ENCODE assay signal across 9 cellular contexts in genomic region chr7:27210441-27211083, GRCh38. TPM values are rescaled to one million over a fixed set of nuclear protein-coding genes. Genes with fewer than 3 reads are reported as not detected.
DNase-seq lines count a peak whose midpoint lies in the region; ATAC-seq, FAIRE-seq and TF ChIP-seq lines count a peak whose summit lies in the region.
"Had no signal": no experiment of that assay in that cellular context is flagged by ENCODE, and none has a peak within 500 bp of the region (broad histone marks: within the 10 kb centered on the region; RNA-seq: fewer than 3 reads in every experiment).

No MANE protein-coding gene starts in this region.

- no peaks in the 10 kb centered on the region for H3K4me1 Mint-ChIP-seq in MCF 10A (ENCODE audit: insufficient read depth, unreplicated experiment)

- H3K36me3 Mint-ChIP-seq in MCF 10A (ENCODE audit: insufficient read depth, unreplicated experiment): no peaks in the 10 kb centered on the region

- H3K4me2 ChIP-seq in keratinocyte (ENCODE audit: control insufficient read depth, extremely low read depth, insufficient read depth, low read depth, low read length): peak overlapping the region; percentile 75

- peak; percentile 77 for TF ChIP-seq CTCF in AG04449 (IDR thresholded peaks at IDR 0.05; ENCODE audit: insufficient read depth, low read length, missing control alignments)
- TF ChIP-seq CTCF in RWPE2 (IDR thresholded peaks at IDR 0.05; ENCODE audit: poor library complexity, severe bottlenecking): peak; percentile 69
- peak; percentile 81 for TF ChIP-seq CTCF in MCF 10A (IDR thresholded peaks at IDR 0.05; ENCODE audit: unreplicated experiment)
- peak; percentile 77 to 91 (median 89) for TF ChIP-seq CTCF in keratinocyte (optimal IDR thresholded peaks at IDR 0.05 in 1 of 3, IDR thresholded peaks at IDR 0.05 in 1 of 3, conservative IDR thresholded peaks at IDR 0.05 in 1 of 3; ENCODE audit: extremely low read depth in 1 of 3, insufficient read depth in 2 of 3, low read length in 3 of 3)

- H2AFZ ChIP-seq in keratinocyte (ENCODE audit: control insufficient read depth, low read length): peak overlapping the region; percentile 58

- FAIRE-seq in keratinocyte (lab: Jason Lieb, UNC) (peak; percentile 65), GM12892 (lab: Jason Lieb, UNC) (no peak)
- FAIRE-seq: colon had no signal

- H3K9me1 ChIP-seq in keratinocyte (ENCODE audit: control insufficient read depth, extremely low read depth, insufficient read depth, low read length): no peaks in the 10 kb centered on the region

- H3K27me3 ChIP-seq in RWPE2 (ENCODE audit: insufficient read depth, poor library complexity, severe bottlenecking) (no peaks in the 10 kb centered on the region), keratinocyte (ENCODE audit: control insufficient read depth, extremely low read depth, insufficient read depth, low read length) (peaks cover 88% of the 10 kb centered on the region)

- H3K79me2 ChIP-seq in keratinocyte (ENCODE audit: control insufficient read depth, insufficient read depth, low read length): no peaks in the 10 kb centered on the region

- peaks cover 14% of the 10 kb centered on the region for H4K20me1 ChIP-seq in keratinocyte (ENCODE audit: control insufficient read depth, extremely low read depth, insufficient read depth, low read length)

- H3K36me3 ChIP-seq in RWPE2 (ENCODE audit: low read depth) (no peaks in the 10 kb centered on the region), keratinocyte (ENCODE audit: control insufficient read depth in 2 of 2, extremely low read depth in 1 of 2, insufficient read depth in 2 of 2, low read length in 2 of 2) (no peaks in the 10 kb centered on the region)

- no TSS peak for BruUV-seq in MCF 10A (replicated peaks; lab: Mats Ljungman, UMichigan)

- H3K27me3 Mint-ChIP-seq in MCF 10A (ENCODE audit: insufficient read depth, unreplicated experiment): peaks cover 18% of the 10 kb centered on the region

- ATAC-seq in GM21447 (IDR thresholded peaks at IDR 0.05; ENCODE audit: unreplicated experiment) (peak; percentile 55), RWPE2 (ENCODE audit: low read depth) (peak; percentile 30; the same call in 1 of the 3 replicates)

- intact Hi-C loops in MCF 10A (cut with micrococcal nuclease): loop anchor here (1.0 kb wide), 1 partner anchor 366 kb away; no protein-coding TSS in a partner anchor

- POLR2A ChIA-PET in AG04449 (lab: Yijun Ruan, JAX) (no interaction called here), MCF 10A (lab: Yijun Ruan, JAX) (no interaction called here)

- H3K9me3 Mint-ChIP-seq in MCF 10A (ENCODE audit: unreplicated experiment): no peaks in the 10 kb centered on the region

- H3K4me1 ChIP-seq in RWPE2 (ENCODE audit: insufficient read depth, poor library complexity, severe bottlenecking): peaks cover 6% of the 10 kb centered on the region
- H3K4me1 ChIP-seq in keratinocyte (ENCODE audit: control insufficient read depth, extremely low read depth, insufficient read depth, low read length): peaks cover 5% of the 10 kb centered on the region

- no peak overlapping the region for H3K27ac Mint-ChIP-seq in MCF 10A (ENCODE audit: low read depth, unreplicated experiment)

- CTCF ChIA-PET in AG04449 (lab: Yijun Ruan, JAX) (interaction anchor here (0.7 to 8.4 kb wide), 30 partner anchors 8 to 1598 kb away, joined by 3 to 83 read pairs (median 4); partner anchors contain the start of genes EVX1 and HOXA13), MCF 10A (lab: Yijun Ruan, JAX) (interaction anchor here (0.6 to 6.5 kb wide), 31 partner anchors 12 to 710 kb away, joined by 3 to 71 read pairs (median 4); no protein-coding TSS in a partner anchor)

- DNase-seq in AG04449 (ENCODE audit: low read depth, low spot score) (no peak), RWPE2 (ENCODE audit: low spot score) (no peak), MCF 10A (ENCODE audit: unreplicated experiment) (peak; percentile 52), keratinocyte (ENCODE audit: low read depth, low spot score) (no peak), middle frontal gyrus (ENCODE audit: extremely low spot score, low spot score) (no peak), GM12892 (ENCODE audit: insufficient read length) (no peak)
- DNase-seq in stimulated activated CD4-positive, alpha-beta T cell treated with anti-CD3 and anti-CD28 coated beads, Interleukin-2, amount 100 ng/mL, for 24 hours: peak; percentile 54 to 67

- dilution Hi-C loops in keratinocyte (cut with MboI; ENCODE audit: extremely low pct_ligation_motif_present, low sequenced_read_pairs): loop anchor here (25.0 kb wide), 1 partner anchor 377 kb away; no protein-coding TSS in a partner anchor

- no peak overlapping the region for H3K4me3 Mint-ChIP-seq in MCF 10A (ENCODE audit: unreplicated experiment)

- H3K9me3 ChIP-seq in RWPE2 (ENCODE audit: severe bottlenecking) (no peaks in the 10 kb centered on the region), keratinocyte (ENCODE audit: control insufficient read depth, low read depth, low read length) (no peaks in the 10 kb centered on the region)

- no peak for TF ChIP-seq POLR2A in GM12892 (IDR thresholded peaks at IDR 0.05; ENCODE audit: low read depth, low read length)

- H3K4me3 ChIP-seq in AG04449 (ENCODE audit: low read depth, low read length) (peak overlapping the region; percentile 23; the same call in 1 of the 2 replicates), RWPE2 (ENCODE audit: severe bottlenecking) (peak overlapping the region; percentile 13), keratinocyte (ENCODE audit: control insufficient read depth in 2 of 3, extremely low read depth in 1 of 3, insufficient read depth in 2 of 3, low read depth in 1 of 3, low read length in 3 of 3) (peak overlapping the region in 2 of 3 experiments; percentile 11 to 56)

- H3K27ac ChIP-seq in RWPE2 (ENCODE audit: poor library complexity, severe bottlenecking): no peak overlapping the region
- no peak overlapping the region for H3K27ac ChIP-seq in keratinocyte (ENCODE audit: control insufficient read depth, insufficient read depth, low read length)

- H3K9ac ChIP-seq in keratinocyte (ENCODE audit: control insufficient read depth, extremely low read depth, insufficient read depth, low read length): no peak overlapping the region

RNA-seq across cellular contexts. Expression of gene HOXA13, which starts 10.7 kb away (rescaled TPM):
- total RNA-seq in MCF 10A (2022): not detected in 2 replicates
- polyA plus RNA-seq in keratinocyte: not detected in 3 replicates
- not detected for polyA plus RNA-seq in keratinocyte (2011; ENCODE audit: low read depth)
- not detected in 2 replicates for polyA plus RNA-seq in keratinocyte (2011; cell fraction: cytosol; rRNA removed)
- not detected in 2 replicates for polyA plus RNA-seq in keratinocyte (2011; cell fraction: nucleus; rRNA removed)
- not detected in 2 replicates for polyA plus RNA-seq in keratinocyte (2012; ENCODE audit: low replicate concordance)
- not detected in 3 replicates for polyA minus RNA-seq in keratinocyte
- not detected for polyA minus RNA-seq in keratinocyte (2011; cell fraction: cytosol; rRNA and poly(A)+ RNA removed)
- not detected in 2 replicates for polyA minus RNA-seq in keratinocyte (2011; cell fraction: nucleus; rRNA and poly(A)+ RNA removed)
- polyA plus RNA-seq in GM12892 (2012; ENCODE audit: missing spikeins): not detected

RNA-seq across cellular contexts. Expression of gene HOXA11, which starts 25.5 kb away (rescaled TPM):
- total RNA-seq in MCF 10A (2022): 0.29 and 0.84 TPM in 2 replicates
- polyA plus RNA-seq in keratinocyte: 0.07 to 0.18 TPM (median 0.14 TPM) in 3 replicates
- polyA plus RNA-seq in keratinocyte (2011; ENCODE audit: low read depth): not detected
- 0.17 and 0.19 TPM in 2 replicates for polyA plus RNA-seq in keratinocyte (2011; cell fraction: cytosol; rRNA removed)
- polyA plus RNA-seq in keratinocyte (2011; cell fraction: nucleus; rRNA removed): 0.13 TPM in 2 replicates
- polyA plus RNA-seq in keratinocyte (2012; ENCODE audit: low replicate concordance): 0.16 and 0.27 TPM in 2 replicates
- polyA minus RNA-seq in keratinocyte: not detected in 3 replicates
- polyA minus RNA-seq in keratinocyte (2011; cell fraction: cytosol; rRNA and poly(A)+ RNA removed): not detected
- polyA minus RNA-seq in keratinocyte (2011; cell fraction: nucleus; rRNA and poly(A)+ RNA removed): not detected in 2 replicates
- polyA plus RNA-seq in GM12892 (2012; ENCODE audit: missing spikeins): not detected

RNA-seq across cellular contexts. Expression of gene EVX1, which starts 32.0 kb away (rescaled TPM):
- total RNA-seq in MCF 10A (2022): not detected in 2 replicates
- not detected in 3 replicates for polyA plus RNA-seq in keratinocyte
- polyA plus RNA-seq in keratinocyte (2011; ENCODE audit: low read depth): not detected
- polyA plus RNA-seq in keratinocyte (2011; cell fraction: cytosol; rRNA removed): not detected in 2 replicates
- polyA plus RNA-seq in keratinocyte (2011; cell fraction: nucleus; rRNA removed): not detected in 2 replicates
- polyA plus RNA-seq in keratinocyte (2012; ENCODE audit: low replicate concordance): not detected in 2 replicates
- not detected in 3 replicates for polyA minus RNA-seq in keratinocyte
- polyA minus RNA-seq in keratinocyte (2011; cell fraction: cytosol; rRNA and poly(A)+ RNA removed): not detected
- not detected in 2 replicates for polyA minus RNA-seq in keratinocyte (2011; cell fraction: nucleus; rRNA and poly(A)+ RNA removed)
- polyA plus RNA-seq in GM12892 (2012; ENCODE audit: missing spikeins): not detected

RNA-seq across cellular contexts. Expression of gene HOXA10, which starts 36.4 kb away (rescaled TPM):
- 3.9 and 5.6 TPM in 2 replicates for total RNA-seq in MCF 10A (2022)
- polyA plus RNA-seq in keratinocyte: 1.6 to 4.5 TPM (median 2.4 TPM) in 3 replicates
- 0.40 TPM for polyA plus RNA-seq in keratinocyte (2011; ENCODE audit: low read depth)
- 2.0 and 2.2 TPM in 2 replicates for polyA plus RNA-seq in keratinocyte (2011; cell fraction: cytosol; rRNA removed)
- polyA plus RNA-seq in keratinocyte (2011; cell fraction: nucleus; rRNA removed): 2.0 and 2.1 TPM in 2 replicates
- polyA plus RNA-seq in keratinocyte (2012; ENCODE audit: low replicate concordance): 2.5 and 9.5 TPM in 2 replicates
- 1.9 to 5.1 TPM (median 3.0 TPM) in 3 replicates for polyA minus RNA-seq in keratinocyte
- not detected for polyA minus RNA-seq in keratinocyte (2011; cell fraction: cytosol; rRNA and poly(A)+ RNA removed)
- 0.47 and 0.84 TPM in 2 replicates for polyA minus RNA-seq in keratinocyte (2011; cell fraction: nucleus; rRNA and poly(A)+ RNA removed)
- polyA plus RNA-seq in GM12892 (2012; ENCODE audit: missing spikeins): 2.9 TPM

RNA-seq across cellular contexts. Expression of gene HOXA9, which starts 45.2 kb away (rescaled TPM):
- total RNA-seq in MCF 10A (2022): 6.9 and 7.6 TPM in 2 replicates
- 9.0 to 40.5 TPM (median 28.1 TPM) in 3 replicates for polyA plus RNA-seq in keratinocyte
- 76.1 TPM for polyA plus RNA-seq in keratinocyte (2011; ENCODE audit: low read depth)
- 20.4 and 23.2 TPM in 2 replicates for polyA plus RNA-seq in keratinocyte (2011; cell fraction: cytosol; rRNA removed)
- 22.3 and 31.4 TPM in 2 replicates for polyA plus RNA-seq in keratinocyte (2011; cell fraction: nucleus; rRNA removed)
- polyA plus RNA-seq in keratinocyte (2012; ENCODE audit: low replicate concordance): 21.1 and 27.0 TPM in 2 replicates
- 1.5 to 5.7 TPM (median 4.0 TPM) in 3 replicates for polyA minus RNA-seq in keratinocyte
- polyA minus RNA-seq in keratinocyte (2011; cell fraction: cytosol; rRNA and poly(A)+ RNA removed): 9.4 TPM
- 2.2 and 3.8 TPM in 2 replicates for polyA minus RNA-seq in keratinocyte (2011; cell fraction: nucleus; rRNA and poly(A)+ RNA removed)
- 4.1 TPM for polyA plus RNA-seq in GM12892 (2012; ENCODE audit: missing spikeins)

Comparison
In these comparisons a context has a peak if more than half of its experiments do, and no peak if none do; other contexts are left out.
1. DNase-seq: peak in MCF 10A (single experiment) and stimulated activated CD4-positive, alpha-beta T cell treated with anti-CD3 and anti-CD28 coated beads, Interleukin-2, amount 100 ng/mL, for 24 hours (2 of 2); none in AG04449 (single experiment), RWPE2 (single experiment), keratinocyte (single experiment), middle frontal gyrus (single experiment) and GM12892 (single experiment).
2. Peak in every context shown above with its lines, with median percentiles within 50 percentile points of each other: H3K4me3 ChIP-seq and CTCF ChIP-seq.